ENCODE assay signal across 8 cellular contexts in genomic region chr7:16421333-16422099, GRCh38. TPM values are rescaled to one million over a fixed set of nuclear protein-coding genes. Genes with fewer than 3 reads are reported as not detected.
DNase-seq lines count a peak whose midpoint lies in the region; ATAC-seq and TF ChIP-seq lines count a peak whose summit lies in the region.

Gene CRPPA (minus strand): TSS chr7:16421538. CDS start chr7:16421322, 216 bp downstream.

- DNase-seq in EL (peak; percentile 66), WTC11 (ENCODE audit: low spot score) (peak; percentile 50), choroid plexus epithelial cell (ENCODE audit: low read depth) (peak; percentile 55), left colon (peak; percentile 47 to 53), cortex of kidney (lab: John Stamatoyannopoulos, UW) (no peak)
- peak; percentile 23 to 51 for DNase-seq in stimulated activated CD4-positive, alpha-beta T cell treated with anti-CD3 and anti-CD28 coated beads, Interleukin-2, amount 100 ng/mL, for 24 hours

- H3K9me3 Mint-ChIP-seq in WTC11: no peaks in the 10 kb centered on the region

- POLR2A ChIA-PET in WTC11 (lab: Charles Lee): interaction anchor here (1.3 kb wide), 1 partner anchor 43 kb away, joined by 4 read pairs; the partner anchor contains the start of gene SOSTDC1

- intact Hi-C loops in left colon (cut with DNase I, micrococcal nuclease): no loop called here

- TF ChIP-seq CTCF in WTC11 (IDR thresholded peaks at IDR 0.05) (no peak), choroid plexus epithelial cell (conservative IDR thresholded peaks at IDR 0.05; ENCODE audit: low read depth, low read length) (no peak)

- H3K36me3 Mint-ChIP-seq in WTC11: no peaks in the 10 kb centered on the region

- H3K27ac Mint-ChIP-seq in WTC11: peak within 1 kb of the TSS; percentile 32; the same call in 1 of the 2 replicates

- ATAC-seq in GM21737 (IDR thresholded peaks at IDR 0.05; ENCODE audit: unreplicated experiment) (peak; percentile 34), WTC11 (peak; percentile 50), left colon (peak; percentile 53)

- TF ChIP-seq RAD21 in Ishikawa (IDR thresholded peaks at IDR 0.05; ENCODE audit: low read depth): no peak

- H3K27me3 Mint-ChIP-seq in WTC11 (ENCODE audit: low read depth): peaks cover 27% of the 10 kb centered on the region

- peaks cover 16% of the 10 kb centered on the region for H3K4me1 Mint-ChIP-seq in WTC11

- peak within 1 kb of the TSS; percentile 78 for H3K4me3 Mint-ChIP-seq in WTC11

- CTCF ChIA-PET in WTC11 (lab: Charles Lee): interaction anchor here (1.1 to 2.7 kb wide), 4 partner anchors 10 to 324 kb away, joined by 3 to 27 read pairs (median 5); no protein-coding TSS in a partner anchor

- peak within 1 kb of the TSS; percentile 75 for H3K4me3 ChIP-seq in choroid plexus epithelial cell (ENCODE audit: low read depth, low read length)

- TF ChIP-seq EP300 in Ishikawa (IDR thresholded peaks at IDR 0.05; ENCODE audit: borderline replicate concordance): no peak

TF ChIP-seq in Ishikawa, 13 proteins besides CTCF, POLR2A, EP300 and RAD21:
- TF ChIP-seq NFIC (IDR thresholded peaks at IDR 0.05) (0 out of 2 replicates have a peak, but pooled peaks have one; percentile 2), FOXM1 (IDR thresholded peaks at IDR 0.05; ENCODE audit: borderline replicate concordance, low read depth) (0 out of 2 replicates have a peak, but pooled peaks have one; percentile 25), EGR1 (IDR thresholded peaks at IDR 0.05) (no peak), CEBPB (IDR thresholded peaks at IDR 0.05) (no peak), TEAD4 (IDR thresholded peaks at IDR 0.05) (no peak), ZBTB7A (IDR thresholded peaks at IDR 0.05; ENCODE audit: low read depth) (peak; percentile 63; the same call in 1 of the 2 replicates)
- TF ChIP-seq, protein P1, sequence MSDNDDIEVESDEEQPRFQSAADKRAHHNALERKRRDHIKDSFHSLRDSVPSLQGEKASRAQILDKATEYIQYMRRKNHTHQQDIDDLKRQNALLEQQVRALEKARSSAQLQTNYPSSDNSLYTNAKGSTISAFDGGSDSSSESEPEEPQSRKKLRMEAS (IDR thresholded peaks at IDR 0.05): peak; percentile 31; the same call in 1 of the 2 replicates
TF ChIP-seq in Ishikawa: peak in this region for 4.

TF ChIP-seq in WTC11, 78 proteins besides CTCF, POLR2A, EP300 and RAD21 (continues in another document):
- TF ChIP-seq CBFB (CRISPR knock-in tag; IDR thresholded peaks at IDR 0.05; ENCODE audit: low read depth) (no peak), ERG (CRISPR knock-in tag; IDR thresholded peaks at IDR 0.05) (no peak), SMAD4 (CRISPR knock-in tag; IDR thresholded peaks at IDR 0.05) (no peak), ZMAT4 (CRISPR knock-in tag; IDR thresholded peaks at IDR 0.05) (no peak), ZNF671 (CRISPR knock-in tag; IDR thresholded peaks at IDR 0.05) (no peak), ZNF219 (CRISPR knock-in tag; IDR thresholded peaks at IDR 0.05; ENCODE audit: borderline replicate concordance) (no peak), MXD4 (CRISPR knock-in tag; IDR thresholded peaks at IDR 0.05; ENCODE audit: borderline replicate concordance) (no peak), ZNF423 (CRISPR knock-in tag; IDR thresholded peaks at IDR 0.05) (no peak), MYBL2 (CRISPR knock-in tag; IDR thresholded peaks at IDR 0.05) (0 out of 2 replicates have a peak, but pooled peaks have one; percentile 11), PRRX2 (CRISPR knock-in tag; IDR thresholded peaks at IDR 0.05) (no peak), PRDM15 (CRISPR knock-in tag; IDR thresholded peaks at IDR 0.05) (no peak), SP1 (CRISPR knock-in tag; conservative IDR thresholded peaks at IDR 0.05) (0 out of 2 replicates have a peak, but pooled peaks have one; percentile 18)
- TF ChIP-seq, protein P2, sequence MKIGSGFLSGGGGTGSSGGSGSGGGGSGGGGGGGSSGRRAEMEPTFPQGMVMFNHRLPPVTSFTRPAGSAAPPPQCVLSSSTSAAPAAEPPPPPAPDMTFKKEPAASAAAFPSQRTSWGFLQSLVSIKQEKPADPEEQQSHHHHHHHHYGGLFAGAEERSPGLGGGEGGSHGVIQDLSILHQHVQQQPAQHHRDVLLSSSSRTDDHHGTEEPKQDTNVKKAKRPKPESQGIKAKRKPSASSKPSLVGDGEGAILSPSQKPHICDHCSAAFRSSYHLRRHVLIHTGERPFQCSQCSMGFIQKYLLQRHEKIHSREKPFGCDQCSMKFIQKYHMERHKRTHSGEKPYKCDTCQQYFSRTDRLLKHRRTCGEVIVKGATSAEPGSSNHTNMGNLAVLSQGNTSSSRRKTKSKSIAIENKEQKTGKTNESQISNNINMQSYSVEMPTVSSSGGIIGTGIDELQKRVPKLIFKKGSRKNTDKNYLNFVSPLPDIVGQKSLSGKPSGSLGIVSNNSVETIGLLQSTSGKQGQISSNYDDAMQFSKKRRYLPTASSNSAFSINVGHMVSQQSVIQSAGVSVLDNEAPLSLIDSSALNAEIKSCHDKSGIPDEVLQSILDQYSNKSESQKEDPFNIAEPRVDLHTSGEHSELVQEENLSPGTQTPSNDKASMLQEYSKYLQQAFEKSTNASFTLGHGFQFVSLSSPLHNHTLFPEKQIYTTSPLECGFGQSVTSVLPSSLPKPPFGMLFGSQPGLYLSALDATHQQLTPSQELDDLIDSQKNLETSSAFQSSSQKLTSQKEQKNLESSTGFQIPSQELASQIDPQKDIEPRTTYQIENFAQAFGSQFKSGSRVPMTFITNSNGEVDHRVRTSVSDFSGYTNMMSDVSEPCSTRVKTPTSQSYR (CRISPR knock-in tag; IDR thresholded peaks at IDR 0.05): no peak
- TF ChIP-seq, protein P3, sequence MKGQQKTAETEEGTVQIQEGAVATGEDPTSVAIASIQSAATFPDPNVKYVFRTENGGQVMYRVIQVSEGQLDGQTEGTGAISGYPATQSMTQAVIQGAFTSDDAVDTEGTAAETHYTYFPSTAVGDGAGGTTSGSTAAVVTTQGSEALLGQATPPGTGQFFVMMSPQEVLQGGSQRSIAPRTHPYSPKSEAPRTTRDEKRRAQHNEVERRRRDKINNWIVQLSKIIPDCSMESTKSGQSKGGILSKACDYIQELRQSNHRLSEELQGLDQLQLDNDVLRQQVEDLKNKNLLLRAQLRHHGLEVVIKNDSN (CRISPR knock-in tag; IDR thresholded peaks at IDR 0.05): 0 out of 2 replicates have a peak, but pooled peaks have one; percentile 29
- TF ChIP-seq, protein P4, sequence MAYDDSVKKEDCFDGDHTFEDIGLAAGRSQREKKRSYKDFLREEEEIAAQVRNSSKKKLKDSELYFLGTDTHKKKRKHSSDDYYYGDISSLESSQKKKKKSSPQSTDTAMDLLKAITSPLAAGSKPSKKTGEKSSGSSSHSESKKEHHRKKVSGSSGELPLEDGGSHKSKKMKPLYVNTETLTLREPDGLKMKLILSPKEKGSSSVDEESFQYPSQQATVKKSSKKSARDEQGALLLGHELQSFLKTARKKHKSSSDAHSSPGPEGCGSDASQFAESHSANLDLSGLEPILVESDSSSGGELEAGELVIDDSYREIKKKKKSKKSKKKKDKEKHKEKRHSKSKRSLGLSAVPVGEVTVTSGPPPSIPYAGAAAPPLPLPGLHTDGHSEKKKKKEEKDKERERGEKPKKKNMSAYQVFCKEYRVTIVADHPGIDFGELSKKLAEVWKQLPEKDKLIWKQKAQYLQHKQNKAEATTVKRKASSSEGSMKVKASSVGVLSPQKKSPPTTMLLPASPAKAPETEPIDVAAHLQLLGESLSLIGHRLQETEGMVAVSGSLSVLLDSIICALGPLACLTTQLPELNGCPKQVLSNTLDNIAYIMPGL (CRISPR knock-in tag; IDR thresholded peaks at IDR 0.05): peak; percentile 1; the same call in 1 of the 2 replicates

RNA-seq across cellular contexts. Expression of gene CRPPA, which starts in this region (rescaled TPM):
- 0.66 to 0.87 TPM (median 0.76 TPM) in 3 replicates for total RNA-seq in WTC11 (2021)
- total RNA-seq in left colon: 1 to 10 TPM; 2.6 to 2.7 TPM

Comparison
In these comparisons a context has a peak if more than half of its experiments do, and no peak if none do; other contexts are left out.
1. Peak in DNase-seq and ATAC-seq in WTC11; RNA of the gene not detected or under 1 TPM.